ENCODE assay signal across 1 cellular context in the genomic region with DNA sequence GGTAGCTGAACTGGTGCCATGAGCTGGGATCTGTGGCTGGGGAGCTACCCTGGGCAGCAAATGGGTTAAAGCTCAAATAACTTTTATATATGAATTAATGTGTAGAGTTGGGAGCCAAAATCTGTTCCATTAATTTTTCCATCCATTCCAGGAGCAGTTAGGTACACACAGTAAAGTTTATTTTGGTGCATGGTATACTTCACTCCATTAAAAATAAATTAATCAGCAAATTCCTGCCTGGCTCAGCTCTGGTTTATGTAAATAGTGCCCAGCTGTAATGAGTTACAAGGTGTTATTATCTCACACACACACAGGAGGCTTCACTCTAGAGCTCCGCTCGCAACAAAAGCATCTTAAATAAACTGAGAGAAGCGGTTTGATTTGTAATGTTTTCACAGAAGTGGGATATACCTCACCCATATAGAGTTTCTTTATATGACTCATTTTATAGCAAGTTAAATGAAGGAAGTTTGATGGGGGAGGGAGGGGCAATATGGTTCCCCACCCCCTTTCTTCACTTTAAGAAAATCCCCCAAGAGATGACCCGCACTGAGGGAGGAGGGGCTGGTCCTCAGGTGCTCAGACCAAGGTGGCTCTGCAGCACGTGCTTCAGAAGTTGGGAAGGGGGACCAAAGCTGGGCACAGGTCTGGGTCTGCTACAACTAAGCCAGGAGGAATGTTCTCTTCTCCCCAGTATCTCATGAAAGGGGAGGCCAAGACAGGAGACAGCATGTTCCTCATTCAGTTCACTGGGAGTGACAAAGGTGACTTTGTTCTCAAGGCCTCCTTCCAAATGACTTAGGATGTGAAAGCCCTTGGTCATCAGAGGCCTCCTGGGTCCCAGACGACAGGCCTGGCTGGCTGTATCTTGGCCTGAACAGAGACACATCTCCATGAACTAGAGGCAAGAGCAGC.
TF ChIP-seq lines count a peak whose summit lies in the region.

No MANE protein-coding gene starts in this region.

TF ChIP-seq in HEK293, 187 proteins besides CTCF, POLR2A, EP300 and RAD21 (continued from another document and continues in another):
- TF ChIP-seq, protein P1, sequence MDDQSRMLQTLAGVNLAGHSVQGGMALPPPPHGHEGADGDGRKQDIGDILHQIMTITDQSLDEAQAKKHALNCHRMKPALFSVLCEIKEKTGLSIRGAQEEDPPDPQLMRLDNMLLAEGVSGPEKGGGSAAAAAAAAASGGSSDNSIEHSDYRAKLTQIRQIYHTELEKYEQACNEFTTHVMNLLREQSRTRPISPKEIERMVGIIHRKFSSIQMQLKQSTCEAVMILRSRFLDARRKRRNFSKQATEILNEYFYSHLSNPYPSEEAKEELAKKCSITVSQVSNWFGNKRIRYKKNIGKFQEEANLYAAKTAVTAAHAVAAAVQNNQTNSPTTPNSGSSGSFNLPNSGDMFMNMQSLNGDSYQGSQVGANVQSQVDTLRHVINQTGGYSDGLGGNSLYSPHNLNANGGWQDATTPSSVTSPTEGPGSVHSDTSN (CRISPR knock-in tag; IDR thresholded peaks at IDR 0.05): no peak
- TF ChIP-seq, protein P2, sequence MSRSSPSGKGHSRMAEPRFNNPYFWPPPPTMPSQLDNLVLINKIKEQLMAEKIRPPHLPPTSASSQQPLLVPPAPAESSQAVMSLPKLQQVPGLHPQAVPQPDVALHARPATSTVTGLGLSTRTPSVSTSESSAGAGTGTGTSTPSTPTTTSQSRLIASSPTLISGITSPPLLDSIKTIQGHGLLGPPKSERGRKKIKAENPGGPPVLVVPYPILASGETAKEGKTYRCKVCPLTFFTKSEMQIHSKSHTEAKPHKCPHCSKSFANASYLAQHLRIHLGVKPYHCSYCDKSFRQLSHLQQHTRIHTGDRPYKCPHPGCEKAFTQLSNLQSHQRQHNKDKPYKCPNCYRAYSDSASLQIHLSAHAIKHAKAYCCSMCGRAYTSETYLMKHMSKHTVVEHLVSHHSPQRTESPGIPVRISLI (tag by site-specific recombination; IDR thresholded peaks at IDR 0.05): no peak
- TF ChIP-seq ZNF350 (tag by site-specific recombination; IDR thresholded peaks at IDR 0.05) (no peak), ZNF214 (tag by site-specific recombination; IDR thresholded peaks at IDR 0.05; ENCODE audit: borderline replicate concordance) (no peak), ZNF133 (tag by site-specific recombination; IDR thresholded peaks at IDR 0.05) (no peak), ZNF202 (tag by site-specific recombination; IDR thresholded peaks at IDR 0.05; ENCODE audit: borderline replicate concordance) (no peak), BCL11A (tag by site-specific recombination; IDR thresholded peaks at IDR 0.05; ENCODE audit: low read depth) (0 out of 2 replicates have a peak, but pooled peaks have one; percentile 25), ZNF324 (tag by site-specific recombination; IDR thresholded peaks at IDR 0.05) (no peak), ZEB2 (tag by site-specific recombination; IDR thresholded peaks at IDR 0.05) (0 out of 2 replicates have a peak, but pooled peaks have one; percentile 41), ZNF501 (tag by site-specific recombination; IDR thresholded peaks at IDR 0.05) (no peak), KLF7 (tag by site-specific recombination; IDR thresholded peaks at IDR 0.05; ENCODE audit: borderline replicate concordance) (no peak), ZNF791 (tag by site-specific recombination; IDR thresholded peaks at IDR 0.05) (no peak), ZNF837 (tag by site-specific recombination; IDR thresholded peaks at IDR 0.05) (no peak), ZNF664 (tag by site-specific recombination; IDR thresholded peaks at IDR 0.05) (peak; percentile 17; the same call in 1 of the 2 replicates), ZNF510 (tag by site-specific recombination; IDR thresholded peaks at IDR 0.05; ENCODE audit: insufficient replicate concordance) (no peak), ZNF449 (tag by site-specific recombination; IDR thresholded peaks at IDR 0.05) (no peak), ZNF211 (tag by site-specific recombination; IDR thresholded peaks at IDR 0.05; ENCODE audit: low read depth) (no peak), ZNF629 (tag by site-specific recombination; IDR thresholded peaks at IDR 0.05) (peak; percentile 56), ZNF843 (tag by site-specific recombination; IDR thresholded peaks at IDR 0.05) (no peak), ZNF623 (tag by site-specific recombination; IDR thresholded peaks at IDR 0.05) (no peak), OSR2 (tag by site-specific recombination; IDR thresholded peaks at IDR 0.05) (0 out of 2 replicates have a peak, but pooled peaks have one; percentile 14), ZNF2 (tag by site-specific recombination; IDR thresholded peaks at IDR 0.05) (no peak), PRDM4 (tag by site-specific recombination; IDR thresholded peaks at IDR 0.05) (no peak), TCF7L2 (IDR thresholded peaks at IDR 0.05; ENCODE audit: borderline replicate concordance, low read depth, low read length) (no peak), ZNF692 (tag by site-specific recombination; IDR thresholded peaks at IDR 0.05) (no peak), KLF1 (tag by site-specific recombination; IDR thresholded peaks at IDR 0.05) (peak; percentile 28; the same call in 1 of the 2 replicates), ZNF549 (tag by site-specific recombination; IDR thresholded peaks at IDR 0.05) (no peak), ZNF24 (tag by site-specific recombination; IDR thresholded peaks at IDR 0.05) (0 out of 2 replicates have a peak, but pooled peaks have one; percentile 30), INSM2 (tag by site-specific recombination; IDR thresholded peaks at IDR 0.05) (0 out of 2 replicates have a peak, but pooled peaks have one; percentile 24), HOXD13 (CRISPR knock-in tag; IDR thresholded peaks at IDR 0.05; ENCODE audit: borderline replicate concordance) (no peak), ZNF624 (tag by site-specific recombination; IDR thresholded peaks at IDR 0.05) (no peak), ZNF555 (tag by site-specific recombination; conservative IDR thresholded peaks at IDR 0.05) (no peak), SP7 (tag by site-specific recombination; IDR thresholded peaks at IDR 0.05) (peak; percentile 23; the same call in 1 of the 2 replicates), KLF8 (tag by site-specific recombination; IDR thresholded peaks at IDR 0.05) (no peak), ZNF704 (tag by site-specific recombination; IDR thresholded peaks at IDR 0.05) (no peak), ZNF366 (tag by site-specific recombination; conservative IDR thresholded peaks at IDR 0.05) (0 out of 2 replicates have a peak, but pooled peaks have one; percentile 13), ZSCAN23 (tag by site-specific recombination; IDR thresholded peaks at IDR 0.05) (no peak), REST (tag by site-specific recombination; IDR thresholded peaks at IDR 0.05) (no peak)
- TF ChIP-seq, protein P3, sequence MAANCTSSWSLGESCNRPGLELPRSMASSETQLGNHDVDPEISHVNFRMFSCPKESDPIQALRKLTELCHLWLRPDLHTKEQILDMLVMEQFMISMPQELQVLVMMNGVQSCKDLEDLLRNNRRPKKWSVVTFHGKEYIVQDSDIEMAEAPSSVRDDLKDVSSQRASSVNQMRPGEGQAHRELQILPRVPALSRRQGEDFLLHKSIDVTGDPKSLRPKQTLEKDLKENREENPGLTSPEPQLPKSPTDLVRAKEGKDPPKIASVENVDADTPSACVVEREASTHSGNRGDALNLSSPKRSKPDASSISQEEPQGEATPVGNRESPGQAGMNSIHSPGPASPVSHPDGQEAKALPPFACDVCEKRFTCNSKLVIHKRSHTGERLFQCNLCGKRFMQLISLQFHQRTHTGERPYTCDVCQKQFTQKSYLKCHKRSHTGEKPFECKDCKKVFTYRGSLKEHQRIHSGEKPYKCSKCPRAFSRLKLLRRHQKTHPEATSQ (tag by site-specific recombination; IDR thresholded peaks at IDR 0.05): no peak
- TF ChIP-seq, protein P4, sequence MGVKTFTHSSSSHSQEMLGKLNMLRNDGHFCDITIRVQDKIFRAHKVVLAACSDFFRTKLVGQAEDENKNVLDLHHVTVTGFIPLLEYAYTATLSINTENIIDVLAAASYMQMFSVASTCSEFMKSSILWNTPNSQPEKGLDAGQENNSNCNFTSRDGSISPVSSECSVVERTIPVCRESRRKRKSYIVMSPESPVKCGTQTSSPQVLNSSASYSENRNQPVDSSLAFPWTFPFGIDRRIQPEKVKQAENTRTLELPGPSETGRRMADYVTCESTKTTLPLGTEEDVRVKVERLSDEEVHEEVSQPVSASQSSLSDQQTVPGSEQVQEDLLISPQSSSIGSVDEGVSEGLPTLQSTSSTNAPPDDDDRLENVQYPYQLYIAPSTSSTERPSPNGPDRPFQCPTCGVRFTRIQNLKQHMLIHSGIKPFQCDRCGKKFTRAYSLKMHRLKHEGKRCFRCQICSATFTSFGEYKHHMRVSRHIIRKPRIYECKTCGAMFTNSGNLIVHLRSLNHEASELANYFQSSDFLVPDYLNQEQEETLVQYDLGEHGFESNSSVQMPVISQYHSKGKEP (tag by site-specific recombination; IDR thresholded peaks at IDR 0.05): no peak
